In the genomic region with DNA sequence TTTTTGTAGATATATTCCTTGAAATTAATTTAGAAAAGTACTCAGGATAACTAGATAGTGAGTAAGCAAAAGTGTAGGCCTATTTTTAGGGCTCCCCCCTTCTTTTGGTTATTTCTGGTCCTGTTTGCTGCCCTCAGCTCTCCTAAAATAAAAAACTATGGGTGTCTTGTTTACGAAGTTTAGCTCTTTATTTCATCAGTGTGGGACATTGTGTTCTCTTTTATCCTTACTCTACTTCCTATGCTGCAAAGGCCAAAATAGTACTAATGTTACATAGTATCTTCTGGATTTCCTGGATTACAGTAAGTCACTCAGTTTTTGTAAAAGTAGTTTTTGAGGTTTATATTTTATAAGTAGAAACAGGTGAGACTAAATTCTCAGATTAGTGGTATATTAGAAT, we compare ENCODE assay signal across 13 cellular contexts. TPM values are rescaled to one million over a fixed set of nuclear protein-coding genes. Genes with fewer than 3 reads are reported as not detected.
DNase-seq lines count a peak whose midpoint lies in the region; ATAC-seq and TF ChIP-seq lines count a peak whose summit lies in the region.
"Had no signal": no experiment of that assay in that cellular context is flagged by ENCODE, and none has a peak within 500 bp of the region (broad histone marks: within the 10 kb centered on the region; RNA-seq: fewer than 3 reads in every experiment).

No MANE protein-coding gene starts in this region.

- H3K27me3 Mint-ChIP-seq in CD8-positive, alpha-beta T cell (ENCODE audit: low read depth) = no peaks in the 10 kb centered on the region
- H3K27me3 Mint-ChIP-seq in Caco-2 (ENCODE audit: insufficient read depth, unreplicated experiment) = no peaks in the 10 kb centered on the region
- no peaks in the 10 kb centered on the region for H3K27me3 Mint-ChIP-seq in activated naive CD4-positive, alpha-beta T cell treated with anti-CD3 and anti-CD28 coated beads, Interleukin-2, amount 10 ng/mL, durations not matched to agents 7 days and 5 days
- H3K27me3 Mint-ChIP-seq: B cell had no signal

- peak overlapping the region; percentile 8 for H3K4me3 Mint-ChIP-seq in CD8-positive, alpha-beta T cell
- no peak overlapping the region for H3K4me3 Mint-ChIP-seq in Caco-2 (ENCODE audit: unreplicated experiment)
- H3K4me3 Mint-ChIP-seq in activated naive CD4-positive, alpha-beta T cell treated with anti-CD3 and anti-CD28 coated beads, Interleukin-2, amount 10 ng/mL, durations not matched to agents 7 days and 5 days = no peak overlapping the region

- intact Hi-C loops in CD8-positive, alpha-beta T cell (cut with DNase I, micrococcal nuclease) = loop anchor here in 1 of 2 experiments (5.0 kb wide), 1 partner anchor 32 kb away; no protein-coding TSS in a partner anchor
- intact Hi-C loops in breast epithelium (cut with DNase I; ENCODE audit: low total_unique reads) = no loop called here
- intact Hi-C loops in right cardiac atrium (cut with DNase I) = no loop called here
- intact Hi-C loops in Caco-2 (cut with micrococcal nuclease; ENCODE audit: unreplicated experiment) = no loop called here

- H3K27ac Mint-ChIP-seq in CD8-positive, alpha-beta T cell = no peak overlapping the region
- no peak overlapping the region for H3K27ac Mint-ChIP-seq in Caco-2 (ENCODE audit: unreplicated experiment)
- no peak overlapping the region for H3K27ac Mint-ChIP-seq in activated naive CD4-positive, alpha-beta T cell treated with anti-CD3 and anti-CD28 coated beads, Interleukin-2, amount 10 ng/mL, durations not matched to agents 7 days and 5 days
- H3K27ac Mint-ChIP-seq: B cell had no signal

- peak overlapping the region; percentile 28 for H3K9ac ChIP-seq in skeletal muscle satellite cell (ENCODE audit: low read depth, low read length)

- DNase-seq in CD8-positive, alpha-beta T cell = no peak
- DNase-seq in breast epithelium (ENCODE audit: low spot score in 2 of 2) (no peak), right cardiac atrium (no peak), foreskin keratinocyte (no peak), Caco-2 (no peak)
- no peak for DNase-seq in activated naive CD4-positive, alpha-beta T cell treated with anti-CD3 and anti-CD28 coated beads, Interleukin-2, amount 10 ng/mL, durations not matched to agents 7 days and 5 days
- DNase-seq: mucosa of descending colon, NCI-H1417, NCI-H69, SHP77 had no signal

- BruUV-seq in Caco-2 (replicated peaks; lab: Mats Ljungman, UMichigan) = no TSS peak

- H3K27ac ChIP-seq in CD8-positive, alpha-beta T cell (ENCODE audit: low read depth, low read length) = no peak overlapping the region
- H3K27ac ChIP-seq in breast epithelium = peak overlapping the region; percentile 65 to 85
- no peak overlapping the region for H3K27ac ChIP-seq in right cardiac atrium (ENCODE audit: low read length)
- no peak overlapping the region for H3K27ac ChIP-seq in foreskin keratinocyte

- no peaks in the 10 kb centered on the region for H3K27me3 ChIP-seq in CD8-positive, alpha-beta T cell (ENCODE audit: insufficient read depth, low read length)
- H3K27me3 ChIP-seq in breast epithelium = no peaks in the 10 kb centered on the region
- no peaks in the 10 kb centered on the region for H3K27me3 ChIP-seq in right cardiac atrium (ENCODE audit: control insufficient read depth, insufficient read depth)
- H3K27me3 ChIP-seq in skeletal muscle satellite cell (ENCODE audit: control insufficient read depth, insufficient read depth, low read length) = no peaks in the 10 kb centered on the region
- H3K27me3 ChIP-seq in foreskin keratinocyte = no peaks in the 10 kb centered on the region
- no peaks in the 10 kb centered on the region for H3K27me3 ChIP-seq in Caco-2 (replicated peaks; ENCODE audit: control insufficient read depth, insufficient read depth, low read length)

- no peaks in the 10 kb centered on the region for H3K9me3 Mint-ChIP-seq in CD8-positive, alpha-beta T cell
- no peaks in the 10 kb centered on the region for H3K9me3 Mint-ChIP-seq in Caco-2 (ENCODE audit: unreplicated experiment)
- H3K9me3 Mint-ChIP-seq in activated naive CD4-positive, alpha-beta T cell treated with anti-CD3 and anti-CD28 coated beads, Interleukin-2, amount 10 ng/mL, durations not matched to agents 7 days and 5 days = peaks cover 11% of the 10 kb centered on the region

- H3K4me1 ChIP-seq in CD8-positive, alpha-beta T cell (ENCODE audit: insufficient read depth, low read length) = peaks cover 23% of the 10 kb centered on the region
- peaks cover 0 to 5% of the 10 kb centered on the region in 2 donors for H3K4me1 ChIP-seq in breast epithelium
- H3K4me1 ChIP-seq in right cardiac atrium (ENCODE audit: control insufficient read depth, insufficient read depth, low read length) = peaks cover 8% of the 10 kb centered on the region
- peaks cover 18% of the 10 kb centered on the region for H3K4me1 ChIP-seq in skeletal muscle satellite cell (ENCODE audit: control insufficient read depth, insufficient read depth, low read length)
- no peaks in the 10 kb centered on the region for H3K4me1 ChIP-seq in foreskin keratinocyte
- H3K4me1 ChIP-seq in Caco-2 = peaks cover 8% of the 10 kb centered on the region; the same call in 1 of the 2 replicates

- H3K4me1 Mint-ChIP-seq in CD8-positive, alpha-beta T cell (ENCODE audit: low read depth) = peaks cover 62% of the 10 kb centered on the region
- no peaks in the 10 kb centered on the region for H3K4me1 Mint-ChIP-seq in Caco-2 (ENCODE audit: low read depth, unreplicated experiment)
- peaks cover 18% of the 10 kb centered on the region for H3K4me1 Mint-ChIP-seq in activated naive CD4-positive, alpha-beta T cell treated with anti-CD3 and anti-CD28 coated beads, Interleukin-2, amount 10 ng/mL, durations not matched to agents 7 days and 5 days

- TF ChIP-seq POLR2A in breast epithelium (IDR thresholded peaks at IDR 0.05) = no peak

- POLR2A ChIA-PET in CD8-positive, alpha-beta T cell (lab: Charles Lee) = no interaction called here
- POLR2A ChIA-PET in Caco-2 (lab: Charles Lee) = no interaction called here

- H3K4me3 ChIP-seq in CD8-positive, alpha-beta T cell (ENCODE audit: low read depth, low read length) = no peak overlapping the region
- H3K4me3 ChIP-seq in breast epithelium = no peak overlapping the region
- no peak overlapping the region for H3K4me3 ChIP-seq in right cardiac atrium (ENCODE audit: low read length)
- H3K4me3 ChIP-seq in skeletal muscle satellite cell (ENCODE audit: low read length) = no peak overlapping the region
- H3K4me3 ChIP-seq in Caco-2 (ENCODE audit: low read depth, low read length) = no peak overlapping the region
- H3K4me3 ChIP-seq: mucosa of descending colon had no signal

- H3K36me3 Mint-ChIP-seq in CD8-positive, alpha-beta T cell = peaks cover 30% of the 10 kb centered on the region
- peaks cover 5% of the 10 kb centered on the region for H3K36me3 Mint-ChIP-seq in Caco-2 (ENCODE audit: insufficient read depth, unreplicated experiment)
- peaks cover 28% of the 10 kb centered on the region for H3K36me3 Mint-ChIP-seq in activated naive CD4-positive, alpha-beta T cell treated with anti-CD3 and anti-CD28 coated beads, Interleukin-2, amount 10 ng/mL, durations not matched to agents 7 days and 5 days

- 3% methylated on average over 1 of the region's 1 CpG for WGBS in right cardiac atrium

- peak overlapping the region; percentile 9 for H3K4me2 ChIP-seq in skeletal muscle satellite cell (ENCODE audit: low read length)

- no peak for TF ChIP-seq CTCF in CD8-positive, alpha-beta T cell (IDR thresholded peaks at IDR 0.05)
- TF ChIP-seq CTCF in breast epithelium (IDR thresholded peaks at IDR 0.05) = no peak
- TF ChIP-seq CTCF in foreskin keratinocyte (conservative IDR thresholded peaks at IDR 0.05) = no peak
- TF ChIP-seq CTCF in Caco-2 (IDR thresholded peaks at IDR 0.05; ENCODE audit: insufficient read depth in 1 of 2, low read depth in 1 of 2, low read length in 1 of 2, severe bottlenecking in 1 of 2, unreplicated experiment in 1 of 2) = no peak

- no peak for ATAC-seq in CD8-positive, alpha-beta T cell
- ATAC-seq in right cardiac atrium = peak; percentile 76 to 80
- ATAC-seq in foreskin keratinocyte = no peak
- ATAC-seq in GM21381 (IDR thresholded peaks at IDR 0.05; ENCODE audit: unreplicated experiment) = no peak
- ATAC-seq: mucosa of descending colon had no signal

- no peaks in the 10 kb centered on the region for H3K9me3 ChIP-seq in CD8-positive, alpha-beta T cell (ENCODE audit: low read length)
- H3K9me3 ChIP-seq in breast epithelium (no peaks in the 10 kb centered on the region), right cardiac atrium (ENCODE audit: control insufficient read depth, low read length) (no peaks in the 10 kb centered on the region), skeletal muscle satellite cell (replicated peaks; ENCODE audit: low read length) (peaks cover 2% of the 10 kb centered on the region), Caco-2 (no peaks in the 10 kb centered on the region)

- CTCF ChIA-PET in CD8-positive, alpha-beta T cell (lab: Charles Lee) = interaction anchor here (1.2 kb wide), 1 partner anchor 155 kb away, joined by 3 read pairs; no protein-coding TSS in a partner anchor
- CTCF ChIA-PET in Caco-2 (lab: Charles Lee) = no interaction called here
- CTCF ChIA-PET in activated naive CD4-positive, alpha-beta T cell treated with anti-CD3 and anti-CD28 coated beads, Interleukin-2, amount 10 ng/mL, durations not matched to agents 7 days and 5 days (lab: Charles Lee) = no interaction called here

- H3K36me3 ChIP-seq in CD8-positive, alpha-beta T cell (ENCODE audit: insufficient read depth, low read length) = peaks cover 4% of the 10 kb centered on the region
- no peaks in the 10 kb centered on the region for H3K36me3 ChIP-seq in breast epithelium
- H3K36me3 ChIP-seq in skeletal muscle satellite cell (ENCODE audit: insufficient read depth, low read length) = peaks cover 6% of the 10 kb centered on the region
- H3K36me3 ChIP-seq in Caco-2 (ENCODE audit: control insufficient read depth, insufficient read depth, low read length) = no peaks in the 10 kb centered on the region

RNA-seq across cellular contexts. Expression of gene CEP350, which starts 15.4 kb away (rescaled TPM):
- 10 to 100 TPM; 37.6 to 42.7 TPM for total RNA-seq in CD8-positive, alpha-beta T cell
- total RNA-seq in breast epithelium (100 to 1,000 TPM in 1 of 3 donors, 10 to 100 TPM in 2; 79.0 to 124 (median 95.0) TPM), right cardiac atrium (10 to 100 TPM; 34.3 to 40.3 (median 36.1) TPM), foreskin keratinocyte (24.4 and 25.5 TPM in 2 replicates), Caco-2 (2022) (40.3 and 43.5 TPM in 2 replicates)
- polyA plus RNA-seq in right cardiac atrium (6.8 TPM), foreskin keratinocyte (2.3 and 2.6 TPM in 2 replicates)
- 29.5 and 40.3 TPM in 2 replicates for total RNA-seq in skeletal muscle satellite cell (2012; rRNA removed)

Comparison
In these comparisons a context has a peak if more than half of its experiments do, and no peak if none do; other contexts are left out.
1. ATAC-seq: peak in right cardiac atrium (2 of 2); none in CD8-positive, alpha-beta T cell (single experiment), foreskin keratinocyte (single experiment) and GM21381 (single experiment).
2. H3K27ac ChIP-seq: peak in breast epithelium (2 of 2); none in CD8-positive, alpha-beta T cell (single experiment), right cardiac atrium (single experiment) and foreskin keratinocyte (single experiment).